In the genomic region with DNA sequence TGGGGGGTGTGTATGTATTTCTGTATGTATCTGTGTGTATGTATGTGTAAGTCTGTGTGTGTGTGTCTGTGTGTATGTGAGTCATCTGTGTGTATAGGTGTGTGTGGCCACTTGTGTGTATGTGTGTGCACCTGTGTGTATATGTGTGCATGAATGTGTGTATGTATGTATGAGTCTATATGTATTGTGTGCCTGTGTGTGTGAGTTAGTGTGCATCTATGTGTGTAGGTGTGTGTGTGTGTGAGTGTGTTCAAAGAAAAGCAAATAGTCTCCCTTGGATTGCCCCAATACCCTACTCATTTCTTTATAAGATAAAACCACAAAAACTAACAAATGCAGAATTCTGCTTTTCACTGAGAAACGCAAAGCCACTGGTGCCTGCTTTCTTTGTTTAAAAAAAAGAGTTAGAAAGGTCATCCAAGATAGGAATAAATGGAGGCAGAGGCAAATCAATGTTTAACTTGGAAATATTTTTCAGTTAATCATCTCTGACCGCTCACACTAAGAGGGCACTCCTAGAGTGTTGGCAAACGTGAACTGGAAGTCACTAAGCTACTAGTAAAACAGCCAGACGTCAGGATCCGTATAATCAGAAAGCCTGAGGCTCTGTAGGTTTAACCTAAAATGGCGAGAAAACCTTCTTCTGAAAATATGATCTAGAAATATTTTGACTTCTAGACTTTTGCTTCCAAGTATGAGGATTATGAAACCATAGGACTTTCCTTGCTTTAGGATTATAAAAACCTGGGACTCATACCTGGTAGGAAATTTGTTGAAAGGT, we compare ENCODE assay signal across 1 cellular context.
TF ChIP-seq lines count a peak whose summit lies in the region.

No MANE protein-coding gene starts in this region.

TF ChIP-seq in HepG2, 621 proteins besides CTCF, POLR2A, EP300 and RAD21 (continued from another document and continues in another):
- TF ChIP-seq, protein P1, sequence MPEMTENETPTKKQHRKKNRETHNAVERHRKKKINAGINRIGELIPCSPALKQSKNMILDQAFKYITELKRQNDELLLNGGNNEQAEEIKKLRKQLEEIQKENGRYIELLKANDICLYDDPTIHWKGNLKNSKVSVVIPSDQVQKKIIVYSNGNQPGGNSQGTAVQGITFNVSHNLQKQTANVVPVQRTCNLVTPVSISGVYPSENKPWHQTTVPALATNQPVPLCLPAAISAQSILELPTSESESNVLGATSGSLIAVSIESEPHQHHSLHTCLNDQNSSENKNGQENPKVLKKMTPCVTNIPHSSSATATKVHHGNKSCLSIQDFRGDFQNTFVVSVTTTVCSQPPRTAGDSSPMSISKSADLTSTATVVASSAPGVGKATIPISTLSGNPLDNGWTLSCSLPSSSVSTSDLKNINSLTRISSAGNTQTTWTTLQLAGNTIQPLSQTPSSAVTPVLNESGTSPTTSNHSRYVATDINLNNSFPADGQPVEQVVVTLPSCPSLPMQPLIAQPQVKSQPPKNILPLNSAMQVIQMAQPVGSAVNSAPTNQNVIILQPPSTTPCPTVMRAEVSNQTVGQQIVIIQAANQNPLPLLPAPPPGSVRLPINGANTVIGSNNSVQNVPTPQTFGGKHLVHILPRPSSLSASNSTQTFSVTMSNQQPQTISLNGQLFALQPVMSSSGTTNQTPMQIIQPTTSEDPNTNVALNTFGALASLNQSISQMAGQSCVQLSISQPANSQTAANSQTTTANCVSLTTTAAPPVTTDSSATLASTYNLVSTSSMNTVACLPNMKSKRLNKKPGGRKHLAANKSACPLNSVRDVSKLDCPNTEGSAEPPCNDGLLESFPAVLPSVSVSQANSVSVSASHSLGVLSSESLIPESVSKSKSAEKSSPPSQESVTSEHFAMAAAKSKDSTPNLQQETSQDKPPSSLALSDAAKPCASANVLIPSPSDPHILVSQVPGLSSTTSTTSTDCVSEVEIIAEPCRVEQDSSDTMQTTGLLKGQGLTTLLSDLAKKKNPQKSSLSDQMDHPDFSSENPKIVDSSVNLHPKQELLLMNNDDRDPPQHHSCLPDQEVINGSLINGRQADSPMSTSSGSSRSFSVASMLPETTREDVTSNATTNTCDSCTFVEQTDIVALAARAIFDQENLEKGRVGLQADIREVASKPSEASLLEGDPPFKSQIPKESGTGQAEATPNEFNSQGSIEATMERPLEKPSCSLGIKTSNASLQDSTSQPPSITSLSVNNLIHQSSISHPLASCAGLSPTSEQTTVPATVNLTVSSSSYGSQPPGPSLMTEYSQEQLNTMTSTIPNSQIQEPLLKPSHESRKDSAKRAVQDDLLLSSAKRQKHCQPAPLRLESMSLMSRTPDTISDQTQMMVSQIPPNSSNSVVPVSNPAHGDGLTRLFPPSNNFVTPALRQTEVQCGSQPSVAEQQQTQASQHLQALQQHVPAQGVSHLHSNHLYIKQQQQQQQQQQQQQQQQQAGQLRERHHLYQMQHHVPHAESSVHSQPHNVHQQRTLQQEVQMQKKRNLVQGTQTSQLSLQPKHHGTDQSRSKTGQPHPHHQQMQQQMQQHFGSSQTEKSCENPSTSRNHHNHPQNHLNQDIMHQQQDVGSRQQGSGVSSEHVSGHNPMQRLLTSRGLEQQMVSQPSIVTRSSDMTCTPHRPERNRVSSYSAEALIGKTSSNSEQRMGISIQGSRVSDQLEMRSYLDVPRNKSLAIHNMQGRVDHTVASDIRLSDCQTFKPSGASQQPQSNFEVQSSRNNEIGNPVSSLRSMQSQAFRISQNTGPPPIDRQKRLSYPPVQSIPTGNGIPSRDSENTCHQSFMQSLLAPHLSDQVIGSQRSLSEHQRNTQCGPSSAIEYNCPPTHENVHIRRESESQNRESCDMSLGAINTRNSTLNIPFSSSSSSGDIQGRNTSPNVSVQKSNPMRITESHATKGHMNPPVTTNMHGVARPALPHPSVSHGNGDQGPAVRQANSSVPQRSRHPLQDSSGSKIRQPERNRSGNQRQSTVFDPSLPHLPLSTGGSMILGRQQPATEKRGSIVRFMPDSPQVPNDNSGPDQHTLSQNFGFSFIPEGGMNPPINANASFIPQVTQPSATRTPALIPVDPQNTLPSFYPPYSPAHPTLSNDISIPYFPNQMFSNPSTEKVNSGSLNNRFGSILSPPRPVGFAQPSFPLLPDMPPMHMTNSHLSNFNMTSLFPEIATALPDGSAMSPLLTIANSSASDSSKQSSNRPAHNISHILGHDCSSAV (CRISPR knock-in tag; IDR thresholded peaks at IDR 0.05; ENCODE audit: borderline replicate concordance) = no peak
- no peak for TF ChIP-seq RBM39 (IDR thresholded peaks at IDR 0.05; ENCODE audit: low read depth, low read length, poor library complexity, severe bottlenecking)
- no peak for TF ChIP-seq GPN1 (CRISPR knock-in tag; IDR thresholded peaks at IDR 0.05; ENCODE audit: borderline replicate concordance)
- no peak for TF ChIP-seq HHEX (CRISPR knock-in tag; IDR thresholded peaks at IDR 0.05)
- no peak for TF ChIP-seq JUN (CRISPR knock-in tag; IDR thresholded peaks at IDR 0.05)
- no peak for TF ChIP-seq ZNF510 (CRISPR knock-in tag; IDR thresholded peaks at IDR 0.05; ENCODE audit: low read depth)
- TF ChIP-seq ZNF234 (CRISPR knock-in tag; conservative IDR thresholded peaks at IDR 0.05) = no peak
- no peak for TF ChIP-seq HOXA7 (CRISPR knock-in tag; IDR thresholded peaks at IDR 0.05)
- peak; percentile 49 for TF ChIP-seq FOXA3 (CRISPR knock-in tag; IDR thresholded peaks at IDR 0.05)
- peak; percentile 52; the same call in 1 of the 2 replicates for TF ChIP-seq TBX3 (IDR thresholded peaks at IDR 0.05; ENCODE audit: borderline replicate concordance)
- TF ChIP-seq, protein P2, sequence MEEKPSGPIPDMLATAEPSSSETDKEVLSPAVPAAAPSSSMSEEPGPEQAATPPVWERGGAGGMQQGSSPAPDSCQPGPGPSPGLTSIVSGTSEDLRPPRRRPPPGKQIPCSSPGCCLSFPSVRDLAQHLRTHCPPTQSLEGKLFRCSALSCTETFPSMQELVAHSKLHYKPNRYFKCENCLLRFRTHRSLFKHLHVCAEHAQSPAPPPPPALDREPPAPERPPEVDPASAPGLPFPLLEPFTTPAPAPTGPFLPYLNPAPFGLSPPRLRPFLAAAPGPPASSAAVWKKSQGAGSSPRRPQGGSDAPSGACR (CRISPR knock-in tag; IDR thresholded peaks at IDR 0.05) = no peak
- TF ChIP-seq GABPA (IDR thresholded peaks at IDR 0.05; ENCODE audit: low read depth, low read length) = no peak
- TF ChIP-seq GABPA (CRISPR knock-in tag; IDR thresholded peaks at IDR 0.05; ENCODE audit: low read depth) = no peak
- no peak for TF ChIP-seq TEAD2 (CRISPR knock-in tag; IDR thresholded peaks at IDR 0.05)
- TF ChIP-seq ZSCAN20 (CRISPR knock-in tag; IDR thresholded peaks at IDR 0.05; ENCODE audit: borderline replicate concordance) = no peak
- TF ChIP-seq ARID2 (CRISPR knock-in tag; IDR thresholded peaks at IDR 0.05; ENCODE audit: borderline replicate concordance) = no peak
- TF ChIP-seq ZIK1 (CRISPR knock-in tag; IDR thresholded peaks at IDR 0.05; ENCODE audit: borderline replicate concordance, low read depth) = no peak
- TF ChIP-seq SMARCC2 (IDR thresholded peaks at IDR 0.05) = no peak
- TF ChIP-seq, protein P3, sequence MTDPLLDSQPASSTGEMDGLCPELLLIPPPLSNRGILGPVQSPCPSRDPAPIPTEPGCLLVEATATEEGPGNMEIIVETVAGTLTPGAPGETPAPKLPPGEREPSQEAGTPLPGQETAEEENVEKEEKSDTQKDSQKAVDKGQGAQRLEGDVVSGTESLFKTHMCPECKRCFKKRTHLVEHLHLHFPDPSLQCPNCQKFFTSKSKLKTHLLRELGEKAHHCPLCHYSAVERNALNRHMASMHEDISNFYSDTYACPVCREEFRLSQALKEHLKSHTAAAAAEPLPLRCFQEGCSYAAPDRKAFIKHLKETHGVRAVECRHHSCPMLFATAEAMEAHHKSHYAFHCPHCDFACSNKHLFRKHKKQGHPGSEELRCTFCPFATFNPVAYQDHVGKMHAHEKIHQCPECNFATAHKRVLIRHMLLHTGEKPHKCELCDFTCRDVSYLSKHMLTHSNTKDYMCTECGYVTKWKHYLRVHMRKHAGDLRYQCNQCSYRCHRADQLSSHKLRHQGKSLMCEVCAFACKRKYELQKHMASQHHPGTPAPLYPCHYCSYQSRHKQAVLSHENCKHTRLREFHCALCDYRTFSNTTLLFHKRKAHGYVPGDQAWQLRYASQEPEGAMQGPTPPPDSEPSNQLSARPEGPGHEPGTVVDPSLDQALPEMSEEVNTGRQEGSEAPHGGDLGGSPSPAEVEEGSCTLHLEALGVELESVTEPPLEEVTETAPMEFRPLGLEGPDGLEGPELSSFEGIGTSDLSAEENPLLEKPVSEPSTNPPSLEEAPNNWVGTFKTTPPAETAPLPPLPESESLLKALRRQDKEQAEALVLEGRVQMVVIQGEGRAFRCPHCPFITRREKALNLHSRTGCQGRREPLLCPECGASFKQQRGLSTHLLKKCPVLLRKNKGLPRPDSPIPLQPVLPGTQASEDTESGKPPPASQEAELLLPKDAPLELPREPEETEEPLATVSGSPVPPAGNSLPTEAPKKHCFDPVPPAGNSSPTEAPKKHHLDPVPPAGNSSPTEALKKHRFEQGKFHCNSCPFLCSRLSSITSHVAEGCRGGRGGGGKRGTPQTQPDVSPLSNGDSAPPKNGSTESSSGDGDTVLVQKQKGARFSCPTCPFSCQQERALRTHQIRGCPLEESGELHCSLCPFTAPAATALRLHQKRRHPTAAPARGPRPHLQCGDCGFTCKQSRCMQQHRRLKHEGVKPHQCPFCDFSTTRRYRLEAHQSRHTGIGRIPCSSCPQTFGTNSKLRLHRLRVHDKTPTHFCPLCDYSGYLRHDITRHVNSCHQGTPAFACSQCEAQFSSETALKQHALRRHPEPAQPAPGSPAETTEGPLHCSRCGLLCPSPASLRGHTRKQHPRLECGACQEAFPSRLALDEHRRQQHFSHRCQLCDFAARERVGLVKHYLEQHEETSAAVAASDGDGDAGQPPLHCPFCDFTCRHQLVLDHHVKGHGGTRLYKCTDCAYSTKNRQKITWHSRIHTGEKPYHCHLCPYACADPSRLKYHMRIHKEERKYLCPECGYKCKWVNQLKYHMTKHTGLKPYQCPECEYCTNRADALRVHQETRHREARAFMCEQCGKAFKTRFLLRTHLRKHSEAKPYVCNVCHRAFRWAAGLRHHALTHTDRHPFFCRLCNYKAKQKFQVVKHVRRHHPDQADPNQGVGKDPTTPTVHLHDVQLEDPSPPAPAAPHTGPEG (CRISPR knock-in tag; IDR thresholded peaks at IDR 0.05) = no peak
- TF ChIP-seq, protein P4, sequence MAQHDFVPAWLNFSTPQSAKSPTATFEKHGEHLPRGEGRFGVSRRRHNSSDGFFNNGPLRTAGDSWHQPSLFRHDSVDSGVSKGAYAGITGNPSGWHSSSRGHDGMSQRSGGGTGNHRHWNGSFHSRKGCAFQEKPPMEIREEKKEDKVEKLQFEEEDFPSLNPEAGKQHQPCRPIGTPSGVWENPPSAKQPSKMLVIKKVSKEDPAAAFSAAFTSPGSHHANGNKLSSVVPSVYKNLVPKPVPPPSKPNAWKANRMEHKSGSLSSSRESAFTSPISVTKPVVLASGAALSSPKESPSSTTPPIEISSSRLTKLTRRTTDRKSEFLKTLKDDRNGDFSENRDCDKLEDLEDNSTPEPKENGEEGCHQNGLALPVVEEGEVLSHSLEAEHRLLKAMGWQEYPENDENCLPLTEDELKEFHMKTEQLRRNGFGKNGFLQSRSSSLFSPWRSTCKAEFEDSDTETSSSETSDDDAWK (CRISPR knock-in tag; IDR thresholded peaks at IDR 0.05) = no peak
- no peak for TF ChIP-seq HIVEP1 (CRISPR knock-in tag; IDR thresholded peaks at IDR 0.05)
- no peak for TF ChIP-seq SP2 (CRISPR knock-in tag; IDR thresholded peaks at IDR 0.05)
- no peak for TF ChIP-seq ZNF598 (CRISPR knock-in tag; IDR thresholded peaks at IDR 0.05; ENCODE audit: borderline replicate concordance)
- TF ChIP-seq TOE1 (CRISPR knock-in tag; IDR thresholded peaks at IDR 0.05) = no peak
- TF ChIP-seq, protein P5, sequence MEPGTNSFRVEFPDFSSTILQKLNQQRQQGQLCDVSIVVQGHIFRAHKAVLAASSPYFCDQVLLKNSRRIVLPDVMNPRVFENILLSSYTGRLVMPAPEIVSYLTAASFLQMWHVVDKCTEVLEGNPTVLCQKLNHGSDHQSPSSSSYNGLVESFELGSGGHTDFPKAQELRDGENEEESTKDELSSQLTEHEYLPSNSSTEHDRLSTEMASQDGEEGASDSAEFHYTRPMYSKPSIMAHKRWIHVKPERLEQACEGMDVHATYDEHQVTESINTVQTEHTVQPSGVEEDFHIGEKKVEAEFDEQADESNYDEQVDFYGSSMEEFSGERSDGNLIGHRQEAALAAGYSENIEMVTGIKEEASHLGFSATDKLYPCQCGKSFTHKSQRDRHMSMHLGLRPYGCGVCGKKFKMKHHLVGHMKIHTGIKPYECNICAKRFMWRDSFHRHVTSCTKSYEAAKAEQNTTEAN (CRISPR knock-in tag; conservative IDR thresholded peaks at IDR 0.05) = peak; percentile 98
- no peak for TF ChIP-seq ZNF747 (CRISPR knock-in tag; IDR thresholded peaks at IDR 0.05; ENCODE audit: borderline replicate concordance)
- TF ChIP-seq SP140L (CRISPR knock-in tag; IDR thresholded peaks at IDR 0.05; ENCODE audit: borderline replicate concordance) = no peak; the same call in 1 of the 2 replicates
- TF ChIP-seq, protein P6, sequence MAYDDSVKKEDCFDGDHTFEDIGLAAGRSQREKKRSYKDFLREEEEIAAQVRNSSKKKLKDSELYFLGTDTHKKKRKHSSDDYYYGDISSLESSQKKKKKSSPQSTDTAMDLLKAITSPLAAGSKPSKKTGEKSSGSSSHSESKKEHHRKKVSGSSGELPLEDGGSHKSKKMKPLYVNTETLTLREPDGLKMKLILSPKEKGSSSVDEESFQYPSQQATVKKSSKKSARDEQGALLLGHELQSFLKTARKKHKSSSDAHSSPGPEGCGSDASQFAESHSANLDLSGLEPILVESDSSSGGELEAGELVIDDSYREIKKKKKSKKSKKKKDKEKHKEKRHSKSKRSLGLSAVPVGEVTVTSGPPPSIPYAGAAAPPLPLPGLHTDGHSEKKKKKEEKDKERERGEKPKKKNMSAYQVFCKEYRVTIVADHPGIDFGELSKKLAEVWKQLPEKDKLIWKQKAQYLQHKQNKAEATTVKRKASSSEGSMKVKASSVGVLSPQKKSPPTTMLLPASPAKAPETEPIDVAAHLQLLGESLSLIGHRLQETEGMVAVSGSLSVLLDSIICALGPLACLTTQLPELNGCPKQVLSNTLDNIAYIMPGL (CRISPR knock-in tag; IDR thresholded peaks at IDR 0.05; ENCODE audit: borderline replicate concordance in 1 of 2, low read depth in 1 of 2) = peak in 1 of 2 experiments; percentile 39; a peak in 1 of 4 replicates
- no peak for TF ChIP-seq ZNF136 (CRISPR knock-in tag; IDR thresholded peaks at IDR 0.05; ENCODE audit: low read depth)
- no peak; the same call in 1 of the 2 replicates for TF ChIP-seq MIXL1 (CRISPR knock-in tag; IDR thresholded peaks at IDR 0.05)
- TF ChIP-seq, protein P7, sequence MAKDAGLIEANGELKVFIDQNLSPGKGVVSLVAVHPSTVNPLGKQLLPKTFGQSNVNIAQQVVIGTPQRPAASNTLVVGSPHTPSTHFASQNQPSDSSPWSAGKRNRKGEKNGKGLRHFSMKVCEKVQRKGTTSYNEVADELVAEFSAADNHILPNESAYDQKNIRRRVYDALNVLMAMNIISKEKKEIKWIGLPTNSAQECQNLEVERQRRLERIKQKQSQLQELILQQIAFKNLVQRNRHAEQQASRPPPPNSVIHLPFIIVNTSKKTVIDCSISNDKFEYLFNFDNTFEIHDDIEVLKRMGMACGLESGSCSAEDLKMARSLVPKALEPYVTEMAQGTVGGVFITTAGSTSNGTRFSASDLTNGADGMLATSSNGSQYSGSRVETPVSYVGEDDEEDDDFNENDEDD (CRISPR knock-in tag; IDR thresholded peaks at IDR 0.05; ENCODE audit: borderline replicate concordance) = no peak; the same call in 1 of the 2 replicates
- TF ChIP-seq MAZ (IDR thresholded peaks at IDR 0.05; ENCODE audit: borderline replicate concordance, low read depth, low read length) = no peak
- TF ChIP-seq MAZ (CRISPR knock-in tag; IDR thresholded peaks at IDR 0.05; ENCODE audit: low read depth) = no peak
- no peak for TF ChIP-seq ATF7-NPFF (CRISPR knock-in tag; IDR thresholded peaks at IDR 0.05; ENCODE audit: low read depth)
- no peak for TF ChIP-seq ZNF703 (CRISPR knock-in tag; IDR thresholded peaks at IDR 0.05; ENCODE audit: borderline replicate concordance)
- peak; percentile 2; the same call in 1 of the 2 replicates for TF ChIP-seq KLF6 (CRISPR knock-in tag; IDR thresholded peaks at IDR 0.05)
- TF ChIP-seq ZNF431 (CRISPR knock-in tag; IDR thresholded peaks at IDR 0.05; ENCODE audit: borderline replicate concordance, low read depth) = no peak
